15 cellular contexts compared by ENCODE assay signal in the genomic region with DNA sequence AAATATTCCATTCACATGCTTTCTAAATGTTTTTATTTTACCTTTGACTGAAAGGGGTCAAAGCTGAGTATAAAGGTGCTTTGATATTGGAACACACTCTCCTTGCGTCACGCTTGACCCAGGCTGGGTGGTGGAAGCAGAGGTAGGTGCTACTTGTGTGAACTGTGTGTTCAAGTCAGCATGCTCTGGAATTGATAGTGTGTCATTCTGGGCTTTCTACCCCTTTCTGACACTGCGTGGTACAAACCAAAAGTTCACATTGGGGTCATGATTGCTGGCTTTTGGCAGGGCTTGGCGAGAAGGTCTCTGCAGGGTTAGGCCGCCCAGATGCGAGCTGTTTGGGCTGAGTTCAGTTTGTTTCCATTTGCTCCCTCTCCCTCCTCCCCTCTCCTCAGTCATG.
DNase-seq lines count a peak whose midpoint lies in the region; ATAC-seq, FAIRE-seq and TF ChIP-seq lines count a peak whose summit lies in the region.
"Had no signal": no experiment of that assay in that cellular context is flagged by ENCODE, and none has a peak within 500 bp of the region (broad histone marks: within the 10 kb centered on the region; RNA-seq: fewer than 3 reads in every experiment).

No MANE protein-coding gene starts in this region.

- H2AFZ ChIP-seq in endothelial cell of umbilical vein (ENCODE audit: low read depth, low read length) (no peak overlapping the region), smooth muscle cell (ENCODE audit: low read depth) (no peak overlapping the region)

- no peaks in the 10 kb centered on the region for H3F3A ChIP-seq in smooth muscle cell (ENCODE audit: low read depth)

- dilution Hi-C loops in endothelial cell of umbilical vein (cut with MboI; ENCODE audit: extremely low pct_ligation_motif_present, low sequenced_read_pairs): no loop called here

- TF ChIP-seq POLR2A in endothelial cell of umbilical vein (IDR thresholded peaks at IDR 0.05; ENCODE audit: low read depth, low read length): no peak
- no peak for TF ChIP-seq POLR2A in right lobe of liver (IDR thresholded peaks at IDR 0.05)
- no peak for TF ChIP-seq POLR2A in thyroid gland (IDR thresholded peaks at IDR 0.05)

- no peaks in the 10 kb centered on the region for H3K36me3 ChIP-seq in endothelial cell of umbilical vein (ENCODE audit: control insufficient read depth in 2 of 2, extremely low read depth in 1 of 2, insufficient read depth in 2 of 2, low read length in 2 of 2)
- no peaks in the 10 kb centered on the region for H3K36me3 ChIP-seq in right lobe of liver
- no peaks in the 10 kb centered on the region for H3K36me3 ChIP-seq in thyroid gland
- no peaks in the 10 kb centered on the region for H3K36me3 ChIP-seq in smooth muscle cell (ENCODE audit: low read depth)

- peak; percentile 14 for DNase-seq in DMS 273 (lab: John Stamatoyannopoulos, UW; ENCODE audit: unreplicated experiment)
- DNase-seq in DMS 273 treated with DMSO at 0.1 percent for 48 hours (lab: John Stamatoyannopoulos, UW): no peak
- DNase-seq in endothelial cell of umbilical vein (ENCODE audit: low read depth, low spot score): peak; percentile 52
- peak; percentile 66 to 91 (median 89) for DNase-seq in right lobe of liver
- DNase-seq in thyroid gland: peak; percentile 26 to 55
- DNase-seq in activated gamma-delta T cell treated with Interleukin-2 at 50 U/mL for 16 hours: no peak
- DNase-seq in RWPE1 (ENCODE audit: low spot score): no peak
- no peak for DNase-seq in smooth muscle cell (lab: John Stamatoyannopoulos, UW; ENCODE audit: unreplicated experiment)
- DNase-seq: DMS53; effector memory CD4-positive, alpha-beta T cell; KBM-7; stimulated activated CD4-positive, alpha-beta T cell treated with anti-CD3 and anti-CD28 coated beads, Interleukin-4, amount 100 ng/mL, for 24 hours; stimulated activated naive CD8-positive, alpha-beta T cell treated with anti-CD3 and anti-CD28 coated beads, Interleukin-15, amount 100 ng/mL, for 72 hours had no signal

- TF ChIP-seq CTCF in endothelial cell of umbilical vein (IDR thresholded peaks at IDR 0.05; ENCODE audit: extremely low read depth in 1 of 2, insufficient read depth in 1 of 2, low read depth in 1 of 2, low read length in 2 of 2) (no peak), right lobe of liver (IDR thresholded peaks at IDR 0.05) (no peak), thyroid gland (IDR thresholded peaks at IDR 0.05) (no peak), RWPE1 (conservative IDR thresholded peaks at IDR 0.05; ENCODE audit: low read depth) (no peak), smooth muscle cell (IDR thresholded peaks at IDR 0.05; ENCODE audit: borderline replicate concordance, insufficient read depth, poor library complexity, severe bottlenecking) (no peak)

- H3K4me1 ChIP-seq in endothelial cell of umbilical vein (ENCODE audit: control insufficient read depth, extremely low read depth, insufficient read depth, low read length) (no peaks in the 10 kb centered on the region), right lobe of liver (peaks cover 0 to 33% (median 8%) of the 10 kb centered on the region in 4 donors), thyroid gland (peaks cover 9% of the 10 kb centered on the region in 2 donors), smooth muscle cell (ENCODE audit: low read depth) (peaks cover 6% of the 10 kb centered on the region)

- no peaks in the 10 kb centered on the region for H3K27me3 ChIP-seq in endothelial cell of umbilical vein (ENCODE audit: control insufficient read depth in 2 of 2, insufficient read depth in 2 of 2, low read length in 2 of 2)
- no peaks in the 10 kb centered on the region for H3K27me3 ChIP-seq in right lobe of liver
- no peaks in the 10 kb centered on the region for H3K27me3 ChIP-seq in thyroid gland
- H3K27me3 ChIP-seq in smooth muscle cell (ENCODE audit: low read depth): no peaks in the 10 kb centered on the region

- WGBS in right lobe of liver (ENCODE audit: insufficient coverage, low coverage, low lambda C conversion rate, missing lambda C conversion rate): 40% methylated on average over 5 of the region's 6 CpGs
- WGBS in thyroid gland, 2 donors: 44 to 54% methylated on average over 6 of the region's 6 CpGs
- 92% methylated on average over 6 of the region's 6 CpGs for WGBS in smooth muscle cell (ENCODE audit: low lambda C conversion rate)

- H4K20me1 ChIP-seq in endothelial cell of umbilical vein (replicated peaks; ENCODE audit: control insufficient read depth, extremely low read depth, insufficient read depth, low read length) (no peaks in the 10 kb centered on the region), smooth muscle cell (ENCODE audit: low read depth) (no peaks in the 10 kb centered on the region)

- no peak overlapping the region for H3K9ac ChIP-seq in endothelial cell of umbilical vein (replicated peaks; ENCODE audit: extremely low read depth, insufficient read depth, low read length)
- H3K9ac ChIP-seq in smooth muscle cell (ENCODE audit: low read depth): no peak overlapping the region

- no peak for FAIRE-seq in endothelial cell of umbilical vein (lab: Jason Lieb, UNC)
- FAIRE-seq: GM12892 had no signal

- peak; percentile 93 to 99 (median 98) for ATAC-seq in right lobe of liver
- ATAC-seq: stimulated activated naive CD8-positive, alpha-beta T cell treated with anti-CD3 and anti-CD28 coated beads, Interleukin-15, amount 100 ng/mL, for 72 hours had no signal

- H3K4me2 ChIP-seq in endothelial cell of umbilical vein (ENCODE audit: insufficient read depth, low read length): no peak overlapping the region
- no peak overlapping the region for H3K4me2 ChIP-seq in smooth muscle cell

- CTCF ChIA-PET in endothelial cell of umbilical vein (lab: Charles Lee): no interaction called here
- CTCF ChIA-PET in RWPE1 (lab: Yijun Ruan, JAX): no interaction called here

- intact Hi-C loops in endothelial cell of umbilical vein (cut with micrococcal nuclease): no loop called here
- intact Hi-C loops in right lobe of liver (cut with DNase I): no loop called here
- intact Hi-C loops in thyroid gland (cut with DNase I): no loop called here

- no peaks in the 10 kb centered on the region for H3K9me3 ChIP-seq in endothelial cell of umbilical vein (replicated peaks; ENCODE audit: control insufficient read depth, insufficient read depth, low read length)
- no peaks in the 10 kb centered on the region for H3K9me3 ChIP-seq in right lobe of liver
- no peaks in the 10 kb centered on the region for H3K9me3 ChIP-seq in thyroid gland
- no peaks in the 10 kb centered on the region for H3K9me3 ChIP-seq in smooth muscle cell (replicated peaks; ENCODE audit: low read depth)

- BruUV-seq in endothelial cell of umbilical vein (replicated peaks; lab: Mats Ljungman, UMichigan): no TSS peak

- H3K9me1 ChIP-seq in endothelial cell of umbilical vein (replicated peaks; ENCODE audit: control insufficient read depth, extremely low read depth, insufficient read depth, low read length): no peaks in the 10 kb centered on the region

- H3K4me3 ChIP-seq in endothelial cell of umbilical vein (replicated peaks in 1 of 3; ENCODE audit: insufficient read depth in 1 of 3, low read depth in 1 of 3, low read length in 3 of 3) (no peak overlapping the region), right lobe of liver (no peak overlapping the region), thyroid gland (replicated peaks in 1 of 3) (no peak overlapping the region), smooth muscle cell (no peak overlapping the region)

- POLR2A ChIA-PET in endothelial cell of umbilical vein (lab: Charles Lee): no interaction called here
- POLR2A ChIA-PET in RWPE1 (lab: Yijun Ruan, JAX; ENCODE audit: low non-redundant PET): no interaction called here

- H3K79me2 ChIP-seq in endothelial cell of umbilical vein (ENCODE audit: control insufficient read depth, insufficient read depth, low read length) (no peaks in the 10 kb centered on the region), smooth muscle cell (ENCODE audit: low read depth) (no peaks in the 10 kb centered on the region)

- H3K27ac ChIP-seq in endothelial cell of umbilical vein (ENCODE audit: insufficient read depth, low read depth, low read length) (no peak overlapping the region), right lobe of liver (peak overlapping the region in 2 of 3 donors; percentile 68 to 88), thyroid gland (peak overlapping the region in 1 of 3 donors; percentile 8), RWPE1 (no peak overlapping the region), smooth muscle cell (ENCODE audit: low read depth) (no peak overlapping the region)
- H3K27ac ChIP-seq: 22Rv1 had no signal

TF ChIP-seq in endothelial cell of umbilical vein, 7 proteins besides CTCF, POLR2A, EP300 and RAD21:
- no peak for TF ChIP-seq POLR2AphosphoS5 (IDR thresholded peaks at IDR 0.05; ENCODE audit: insufficient read depth, low read depth, low read length)
- no peak for TF ChIP-seq GATA2 (IDR thresholded peaks at IDR 0.05; ENCODE audit: insufficient read depth, insufficient read length, low read depth, low read length)
- no peak for TF ChIP-seq JUN (IDR thresholded peaks at IDR 0.05; ENCODE audit: borderline replicate concordance, insufficient read depth, insufficient read length, low read depth)
- TF ChIP-seq EZH2 (IDR thresholded peaks at IDR 0.05; ENCODE audit: borderline replicate concordance, low read depth, low read length, severe bottlenecking): no peak
- no peak for TF ChIP-seq FOS (IDR thresholded peaks at IDR 0.05; ENCODE audit: borderline replicate concordance, insufficient read depth, low read length)
- TF ChIP-seq MYC (IDR thresholded peaks at IDR 0.05; ENCODE audit: low read depth, low read length): no peak
- TF ChIP-seq, protein P1, sequence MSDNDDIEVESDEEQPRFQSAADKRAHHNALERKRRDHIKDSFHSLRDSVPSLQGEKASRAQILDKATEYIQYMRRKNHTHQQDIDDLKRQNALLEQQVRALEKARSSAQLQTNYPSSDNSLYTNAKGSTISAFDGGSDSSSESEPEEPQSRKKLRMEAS (IDR thresholded peaks at IDR 0.05; ENCODE audit: insufficient read depth, insufficient read length): no peak

Comparison
In these comparisons a context has a peak if more than half of its experiments do, and no peak if none do; other contexts are left out.
1. DNase-seq: peak in DMS 273 (single experiment), endothelial cell of umbilical vein (single experiment), right lobe of liver (3 of 3) and thyroid gland (2 of 2); none in DMS 273 treated with DMSO at 0.1 percent for 48 hours (single experiment), activated gamma-delta T cell treated with Interleukin-2 at 50 U/mL for 16 hours (single experiment), RWPE1 (single experiment) and smooth muscle cell (single experiment).
2. H3K27ac ChIP-seq: peak in right lobe of liver (2 of 3); none in endothelial cell of umbilical vein (single experiment), RWPE1 (single experiment) and smooth muscle cell (single experiment).